In the genomic region with DNA sequence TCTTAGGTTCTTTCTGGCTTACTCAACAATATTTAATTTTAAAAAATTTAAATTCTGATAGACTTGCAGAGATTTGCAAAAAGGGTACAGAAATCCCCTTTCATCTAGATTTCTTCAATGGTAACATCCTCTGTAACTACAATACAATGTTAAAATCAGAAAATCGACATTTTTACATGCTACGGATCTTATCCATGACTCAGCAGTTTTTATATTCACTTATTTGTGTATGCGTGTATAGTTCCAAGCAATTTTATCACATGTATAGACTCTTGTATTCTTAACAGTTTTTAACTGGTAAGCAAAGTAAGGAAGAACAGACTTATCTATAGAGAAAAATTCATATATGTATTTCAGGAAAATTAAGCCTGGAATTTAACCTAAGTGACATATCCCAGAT, we compare ENCODE assay signal across 25 cellular contexts.
DNase-seq lines count a peak whose midpoint lies in the region; ATAC-seq, FAIRE-seq and TF ChIP-seq lines count a peak whose summit lies in the region.
"Had no signal": no experiment of that assay in that cellular context is flagged by ENCODE, and none has a peak within 500 bp of the region (broad histone marks: within the 10 kb centered on the region; RNA-seq: fewer than 3 reads in every experiment).

No MANE protein-coding gene starts in this region.

- H2BK120ac ChIP-seq in IMR-90 (ENCODE audit: low read depth, low read length): no peak overlapping the region

- no peak overlapping the region for H3K4ac ChIP-seq in IMR-90 (ENCODE audit: low read depth, low read length)

- DNase-seq in HepG2 (ENCODE audit: low spot score): no peak
- DNase-seq in right lobe of liver: no peak
- DNase-seq in IMR-90: no peak
- no peak for DNase-seq in K562 (ENCODE audit: extremely low read depth in 1 of 4, low spot score in 3 of 4)
- DNase-seq in SKM-1 treated with dmso at 0.1 percent for 144 hours (lab: John Stamatoyannopoulos, UW; ENCODE audit: unreplicated experiment): no peak
- no peak for DNase-seq in NCI-H226
- DNase-seq in pons (ENCODE audit: low spot score): no peak
- DNase-seq: ACHN; BE2C; C1 segment of cervical spinal cord; CD4-positive, alpha-beta memory T cell; CD4-positive, CD25-positive, alpha-beta regulatory T cell; CD8-positive, alpha-beta memory T cell; COR-L47; DMS 273 treated with DMSO at 0.1 percent for 48 hours; DMS153; DMS53; DMS79; DND-41; EL; GDM1 had no signal

- H3K9me3 ChIP-seq in HepG2 (ENCODE audit: low read length): no peaks in the 10 kb centered on the region
- H3K9me3 ChIP-seq in right lobe of liver: no peaks in the 10 kb centered on the region
- H3K9me3 ChIP-seq in IMR-90 (ENCODE audit: control insufficient read depth, insufficient read depth, low read length): peaks cover 8% of the 10 kb centered on the region
- no peaks in the 10 kb centered on the region for H3K9me3 ChIP-seq in K562 (replicated peaks; ENCODE audit: control insufficient read depth, insufficient read depth, low read depth, low read length)
- H3K9me3 ChIP-seq: BE2C, BLaER1 had no signal

- 67% methylated on average over 3 of the region's 3 CpGs for WGBS in HepG2 (ENCODE audit: low lambda C conversion rate)
- WGBS in right lobe of liver (ENCODE audit: insufficient coverage, low coverage, low lambda C conversion rate, missing lambda C conversion rate): 80% methylated on average over 3 of the region's 3 CpGs
- no CpG with 5 or more reads among the region's 3 CpGs for WGBS in IMR-90 (ENCODE audit: extremely low coverage in 2 of 2, insufficient read length in 1 of 2), 2 experiments
- WGBS in K562 (ENCODE audit: insufficient coverage, low coverage, missing lambda C conversion rate): 4% methylated on average over 3 of the region's 3 CpGs

- no peaks in the 10 kb centered on the region for H3K27me3 ChIP-seq in HepG2 (ENCODE audit: control insufficient read depth in 1 of 2, insufficient read depth in 2 of 2, low read length in 2 of 2)
- no peaks in the 10 kb centered on the region for H3K27me3 ChIP-seq in right lobe of liver
- H3K27me3 ChIP-seq in IMR-90 (ENCODE audit: control insufficient read depth, insufficient read depth, low read length): no peaks in the 10 kb centered on the region
- no peaks in the 10 kb centered on the region for H3K27me3 ChIP-seq in K562 (ENCODE audit: control insufficient read depth in 2 of 2, insufficient read depth in 2 of 2, low read length in 2 of 2)
- H3K27me3 ChIP-seq: BE2C, BLaER1 had no signal

- POLR2A ChIA-PET in HepG2 (lab: Yijun Ruan, JAX): no interaction called here
- POLR2A ChIA-PET in IMR-90 (lab: Charles Lee; ENCODE audit: unreplicated experiment): no interaction called here
- POLR2A ChIA-PET in K562 (lab: Yijun Ruan, JAX): interaction anchor here (0.7 kb wide), 1 partner anchor 11 kb away, joined by 3 read pairs; no protein-coding TSS in a partner anchor

- H3K36me3 ChIP-seq in HepG2 (replicated peaks in 1 of 2; ENCODE audit: control insufficient read depth in 1 of 2, insufficient read depth in 2 of 2, low read length in 2 of 2) (no peaks in the 10 kb centered on the region), right lobe of liver (no peaks in the 10 kb centered on the region), IMR-90 (ENCODE audit: control insufficient read depth, insufficient read depth, low read length) (no peaks in the 10 kb centered on the region), K562 (ENCODE audit: control insufficient read depth, insufficient read depth, low read length) (no peaks in the 10 kb centered on the region)
- H3K36me3 ChIP-seq: BE2C, BLaER1 had no signal

- H3K23ac ChIP-seq in IMR-90 (ENCODE audit: low read depth, low read length): no peak overlapping the region

- no peak overlapping the region for H2BK15ac ChIP-seq in IMR-90 (ENCODE audit: low read depth, low read length)

- intact Hi-C loops in HepG2 (cut with micrococcal nuclease; ENCODE audit: unreplicated experiment) (no loop called here), right lobe of liver (cut with DNase I) (no loop called here), IMR-90 (cut with micrococcal nuclease) (no loop called here), K562 (cut with micrococcal nuclease) (no loop called here)

- BruUV-seq in HepG2 (replicated peaks; lab: Mats Ljungman, UMichigan) (no TSS peak), IMR-90 (replicated peaks; lab: Mats Ljungman, UMichigan) (no TSS peak), K562 (replicated peaks; lab: Mats Ljungman, UMichigan) (no TSS peak)

- no peak overlapping the region for H2AK9ac ChIP-seq in IMR-90 (replicated peaks; ENCODE audit: low read depth, low read length, poor library complexity)

- H3K79me2 ChIP-seq in HepG2 (ENCODE audit: insufficient read depth, low read length) (no peaks in the 10 kb centered on the region), K562 (ENCODE audit: control insufficient read depth, insufficient read depth, low read length) (no peaks in the 10 kb centered on the region)

- TF ChIP-seq RAD21 in HepG2 (CRISPR knock-in tag; IDR thresholded peaks at IDR 0.05): no peak
- no peak for TF ChIP-seq RAD21 in IMR-90 (IDR thresholded peaks at IDR 0.05; ENCODE audit: low read length)
- no peak for TF ChIP-seq RAD21 in K562 (CRISPR knock-in tag; conservative IDR thresholded peaks at IDR 0.05 in 1 of 2, IDR thresholded peaks at IDR 0.05 in 1 of 2)

- TF ChIP-seq POLR2A in HepG2 (IDR thresholded peaks at IDR 0.05; ENCODE audit: insufficient read depth in 1 of 2, low read depth in 2 of 2, low read length in 2 of 2): no peak
- no peak for TF ChIP-seq POLR2A in right lobe of liver (IDR thresholded peaks at IDR 0.05)
- TF ChIP-seq POLR2A in IMR-90 (IDR thresholded peaks at IDR 0.05; ENCODE audit: low read depth, low read length): no peak
- TF ChIP-seq POLR2A in K562 (conservative IDR thresholded peaks at IDR 0.05): no peak

- H4K20me1 ChIP-seq in HepG2 (ENCODE audit: insufficient read depth, low read length) (no peaks in the 10 kb centered on the region), IMR-90 (ENCODE audit: insufficient read depth, low read length) (no peaks in the 10 kb centered on the region), K562 (replicated peaks; ENCODE audit: control insufficient read depth, insufficient read depth, low read length) (no peaks in the 10 kb centered on the region)
- H4K20me1 ChIP-seq: BLaER1 had no signal

- TF ChIP-seq EP300 in HepG2 (IDR thresholded peaks at IDR 0.05; ENCODE audit: low read depth in 2 of 2, low read length in 2 of 2): no peak
- no peak for TF ChIP-seq EP300 in HepG2 (CRISPR knock-in tag; IDR thresholded peaks at IDR 0.05; ENCODE audit: borderline replicate concordance)
- TF ChIP-seq EP300 in K562 (IDR thresholded peaks at IDR 0.05; ENCODE audit: low read length): no peak

- no peak overlapping the region for H3K9ac ChIP-seq in HepG2 (ENCODE audit: insufficient read depth, low read depth, low read length)
- H3K9ac ChIP-seq in IMR-90 (ENCODE audit: low read depth, low read length): no peak overlapping the region
- H3K9ac ChIP-seq in K562 (ENCODE audit: insufficient read depth in 1 of 2, low read depth in 2 of 2, low read length in 2 of 2): no peak overlapping the region
- H3K9ac ChIP-seq: BLaER1 had no signal

- CTCF ChIA-PET in HepG2 (lab: Yijun Ruan, JAX; ENCODE audit: low intra/inter-chr PET ratio, low total read pairs): no interaction called here
- CTCF ChIA-PET in IMR-90 (lab: Yijun Ruan, JAX): no interaction called here
- CTCF ChIA-PET in K562 (lab: Yijun Ruan, JAX; ENCODE audit: low intra/inter-chr PET ratio): no interaction called here

- FAIRE-seq in HepG2 (lab: Jason Lieb, UNC): no peak
- no peak for FAIRE-seq in K562 (lab: Jason Lieb, UNC)
- FAIRE-seq: GM12891, GM19239 had no signal

- H2BK20ac ChIP-seq in IMR-90 (ENCODE audit: low read depth, low read length): no peak overlapping the region

- no peak overlapping the region for H2BK5ac ChIP-seq in IMR-90 (ENCODE audit: low read depth, low read length, poor library complexity, severe bottlenecking)

- TF ChIP-seq CTCF in HepG2 (CRISPR knock-in tag; IDR thresholded peaks at IDR 0.05) (no peak), right lobe of liver (IDR thresholded peaks at IDR 0.05) (no peak), IMR-90 (conservative IDR thresholded peaks at IDR 0.05; ENCODE audit: low read depth, low read length) (no peak), K562 (IDR thresholded peaks at IDR 0.05 in 2 of 3, conservative IDR thresholded peaks at IDR 0.05 in 1 of 3; ENCODE audit: insufficient read depth in 2 of 3, low read depth in 1 of 3, low read length in 3 of 3) (no peak)

- no peak overlapping the region for H3K14ac ChIP-seq in IMR-90 (replicated peaks; ENCODE audit: low read depth, low read length)

- H2AK5ac ChIP-seq in IMR-90 (ENCODE audit: low read depth, low read length): no peak overlapping the region

- no peak overlapping the region for H4K8ac ChIP-seq in IMR-90 (ENCODE audit: low read depth in 2 of 2, low read length in 2 of 2)

- no peak overlapping the region for H2AFZ ChIP-seq in HepG2 (ENCODE audit: low read length)
- H2AFZ ChIP-seq in IMR-90 (replicated peaks; ENCODE audit: low read length, poor library complexity): no peak overlapping the region
- no peak overlapping the region for H2AFZ ChIP-seq in K562 (ENCODE audit: low read depth, low read length)

- no peak overlapping the region for H3K56ac ChIP-seq in IMR-90 (ENCODE audit: extremely low read depth, insufficient read depth, low read length)

- in situ Hi-C loops in HepG2 (cut with HindIII; ENCODE audit: extremely low pct_ligation_motif_present, low pct_unique_long_range_greater_than_20kb) (no loop called here), IMR-90 (cut with MboI; ENCODE audit: low sequenced_read_pairs) (no loop called here), K562 (cut with MboI) (no loop called here)

- H3K4me2 ChIP-seq in HepG2 (ENCODE audit: low read depth, low read length) (no peak overlapping the region), IMR-90 (ENCODE audit: low read depth, low read length) (no peak overlapping the region), K562 (ENCODE audit: insufficient read depth, low read length) (no peak overlapping the region)
- H3K4me2 ChIP-seq: BLaER1 had no signal

- no peak overlapping the region for H3K18ac ChIP-seq in IMR-90 (ENCODE audit: low read depth, low read length)

- H3K9me1 ChIP-seq in IMR-90 (ENCODE audit: insufficient read depth, low read length) (no peaks in the 10 kb centered on the region), K562 (ENCODE audit: control insufficient read depth, insufficient read depth, low read length) (no peaks in the 10 kb centered on the region)

- no peak overlapping the region for H3K27ac ChIP-seq in HepG2 (ENCODE audit: extremely low read length, insufficient read depth, low read length)
- no peak overlapping the region for H3K27ac ChIP-seq in right lobe of liver
- H3K27ac ChIP-seq in IMR-90 (ENCODE audit: insufficient read depth, low read length): no peak overlapping the region
- H3K27ac ChIP-seq in K562 (ENCODE audit: extremely low read depth, low read depth, low read length): no peak overlapping the region
- H3K27ac ChIP-seq: 22Rv1, BLaER1 had no signal

- H3K4me1 ChIP-seq in HepG2 (ENCODE audit: insufficient read depth, low read length) (no peaks in the 10 kb centered on the region), right lobe of liver (no peaks in the 10 kb centered on the region), IMR-90 (ENCODE audit: control insufficient read depth, insufficient read depth, low read length) (no peaks in the 10 kb centered on the region), K562 (replicated peaks in 1 of 2; ENCODE audit: control insufficient read depth in 2 of 2, insufficient read depth in 2 of 2, low read length in 2 of 2) (no peaks in the 10 kb centered on the region)
- H3K4me1 ChIP-seq: BE2C, BLaER1 had no signal

- no peak overlapping the region for H4K91ac ChIP-seq in IMR-90 (ENCODE audit: insufficient read depth, low read depth, low read length)

- H3K4me3 ChIP-seq in HepG2 (replicated peaks in 1 of 3; ENCODE audit: insufficient read depth in 1 of 3, low read depth in 2 of 3, low read length in 3 of 3) (no peak overlapping the region), right lobe of liver (no peak overlapping the region), IMR-90 (ENCODE audit: insufficient read depth, low read depth, low read length) (no peak overlapping the region), K562 (no peak overlapping the region)
- H3K4me3 ChIP-seq: BLaER1 had no signal

- ATAC-seq in HepG2 (no peak), right lobe of liver (no peak), IMR-90 (ENCODE audit: low read depth) (no peak), K562 (no peak)

- dilution Hi-C loops in IMR-90 (cut with HindIII; ENCODE audit: low sequenced_read_pairs, unreplicated experiment): no loop called here

- no peak overlapping the region for H4K5ac ChIP-seq in IMR-90 (ENCODE audit: low read depth, low read length)

- H3K79me1 ChIP-seq in IMR-90 (ENCODE audit: low read depth in 1 of 2, low read length in 2 of 2): no peaks in the 10 kb centered on the region
